Comparison of ENCODE assay signal across 11 cellular contexts in genomic region chr5:34789021-34789531, GRCh38. TPM values are rescaled to one million over a fixed set of nuclear protein-coding genes. Genes with fewer than 3 reads are reported as not detected.
DNase-seq lines count a peak whose midpoint lies in the region; ATAC-seq and TF ChIP-seq lines count a peak whose summit lies in the region.
"Had no signal": no experiment of that assay in that cellular context is flagged by ENCODE, and none has a peak within 500 bp of the region (broad histone marks: within the 10 kb centered on the region; RNA-seq: fewer than 3 reads in every experiment).

No MANE protein-coding gene starts in this region.

- H3K27me3 ChIP-seq in SJCRH30 = no peaks in the 10 kb centered on the region
- H3K27me3 ChIP-seq in fibroblast of lung (ENCODE audit: control insufficient read depth, insufficient read depth, low read length) = no peaks in the 10 kb centered on the region
- H3K27me3 ChIP-seq: sigmoid colon had no signal

- in situ Hi-C loops in G401 (cut with HindIII; ENCODE audit: low sequenced_read_pairs) = no loop called here

- no peak for TF ChIP-seq CTCF in fibroblast of lung (conservative IDR thresholded peaks at IDR 0.05 in 1 of 2, IDR thresholded peaks at IDR 0.05 in 1 of 2; ENCODE audit: low read depth in 1 of 2, low read length in 2 of 2)

- DNase-seq in G401 (ENCODE audit: low spot score) (peak; percentile 6), SJCRH30 (peak; percentile 7 to 12), fibroblast of lung (ENCODE audit: low read depth in 2 of 2) (peak; percentile 31 to 98), posterior vena cava (ENCODE audit: low spot score) (peak; percentile 85), GM19238 (ENCODE audit: insufficient read length, low spot score) (no peak), activated T-cell treated with anti-CD3 and anti-CD28 coated beads for 4 hours (no peak)
- no peak for DNase-seq in stimulated activated CD4-positive, alpha-beta T cell treated with anti-CD3 and anti-CD28 coated beads, Interleukin-4, amount 100 ng/mL, for 24 hours
- DNase-seq: DMS79, left colon, sigmoid colon had no signal

- no peak overlapping the region for H2AFZ ChIP-seq in fibroblast of lung (ENCODE audit: low read length)

- H3K27ac ChIP-seq in SJCRH30 (no peak overlapping the region), fibroblast of lung (ENCODE audit: insufficient read depth, low read length) (peak overlapping the region; percentile 7)

- no peak overlapping the region for H3K9ac ChIP-seq in fibroblast of lung (ENCODE audit: insufficient read depth, low read length)

- H3K4me3 ChIP-seq in SJCRH30 (no peak overlapping the region), fibroblast of lung (replicated peaks in 1 of 4; ENCODE audit: control extremely low read depth in 1 of 4, insufficient read depth in 1 of 4, low read depth in 3 of 4, low read length in 4 of 4) (no peak overlapping the region)
- H3K4me3 ChIP-seq: sigmoid colon had no signal

- intact Hi-C loops in posterior vena cava (cut with DNase I) = no loop called here

- H3K36me3 ChIP-seq in SJCRH30 (peaks cover 5% of the 10 kb centered on the region; the same call in 1 of the 2 replicates), fibroblast of lung (ENCODE audit: control insufficient read depth, insufficient read depth, low read length) (no peaks in the 10 kb centered on the region)
- H3K36me3 ChIP-seq: sigmoid colon had no signal

- H3K79me2 ChIP-seq in fibroblast of lung (ENCODE audit: control insufficient read depth, insufficient read depth, low read length) = peaks cover 33% of the 10 kb centered on the region

- no peak for ATAC-seq in HG02938 (IDR thresholded peaks at IDR 0.05; ENCODE audit: unreplicated experiment)
- ATAC-seq: left colon had no signal

- H3K4me1 ChIP-seq in SJCRH30 (no peaks in the 10 kb centered on the region), fibroblast of lung (ENCODE audit: control insufficient read depth, extremely low read depth, insufficient read depth, low read length) (peaks cover 8% of the 10 kb centered on the region)

- H3K9me3 ChIP-seq in SJCRH30 (replicated peaks) = peaks cover 8% of the 10 kb centered on the region
- no peaks in the 10 kb centered on the region for H3K9me3 ChIP-seq in fibroblast of lung (ENCODE audit: control insufficient read depth, insufficient read depth, low read depth, low read length)
- H3K9me3 ChIP-seq: sigmoid colon had no signal

- no peaks in the 10 kb centered on the region for H4K20me1 ChIP-seq in fibroblast of lung (ENCODE audit: control insufficient read depth, extremely low read depth, insufficient read depth, low read length)

- H3K4me2 ChIP-seq in fibroblast of lung (ENCODE audit: extremely low read depth, insufficient read depth, low read length) = no peak overlapping the region

RNA-seq across cellular contexts. Expression of gene TTC23L, which starts 49.9 kb away (rescaled TPM):
- total RNA-seq in G401 (2014; rRNA removed; shearing (Covaris generic)) = not detected in 2 replicates
- total RNA-seq in SJCRH30 (2014; rRNA removed; shearing (Covaris generic)) = not detected in 2 replicates
- total RNA-seq in fibroblast of lung (0.26 and 0.33 TPM in 2 replicates), posterior vena cava (under 1 TPM in 1 of 2 donors, not detected in 1; 0.74 TPM)
- polyA plus RNA-seq in fibroblast of lung = 0.19 and 0.24 TPM in 2 replicates
- 0.22 TPM in 1 of 2 replicates, not detected in the other for polyA plus RNA-seq in fibroblast of lung (2012)
- not detected in 2 replicates for polyA minus RNA-seq in fibroblast of lung (ENCODE audit: low replicate concordance)

Comparison
In these comparisons a context has a peak if more than half of its experiments do, and no peak if none do; other contexts are left out.
1. DNase-seq: peak in G401 (single experiment), SJCRH30 (2 of 2), fibroblast of lung (2 of 2) and posterior vena cava (single experiment); none in GM19238 (single experiment), stimulated activated CD4-positive, alpha-beta T cell treated with anti-CD3 and anti-CD28 coated beads, Interleukin-4, amount 100 ng/mL, for 24 hours (single experiment) and activated T-cell treated with anti-CD3 and anti-CD28 coated beads for 4 hours (single experiment).